Comparison of ENCODE assay signal across 16 cellular contexts in genomic region chr10:5043716-5044115, GRCh38. TPM values are rescaled to one million over a fixed set of nuclear protein-coding genes. Genes with fewer than 3 reads are reported as not detected.
DNase-seq lines count a peak whose midpoint lies in the region; ATAC-seq, FAIRE-seq and TF ChIP-seq lines count a peak whose summit lies in the region.
"Had no signal": no experiment of that assay in that cellular context is flagged by ENCODE, and none has a peak within 500 bp of the region (broad histone marks: within the 10 kb centered on the region; RNA-seq: fewer than 3 reads in every experiment).

No MANE protein-coding gene starts in this region.

- H3K36me3 Mint-ChIP-seq in chondrocyte (ENCODE audit: low read depth): no peaks in the 10 kb centered on the region
- no peaks in the 10 kb centered on the region for H3K36me3 Mint-ChIP-seq in T-helper 2 cell treated with Interferon-gamma antibody and Interleukin-4, amounts not matched to agents 5 μg/mL and 100 μg/mL, for 36 hours (ENCODE audit: low read depth)
- H3K36me3 Mint-ChIP-seq: WTC11 had no signal

- H3K27ac ChIP-seq in A549: peak overlapping the region; percentile 27 to 52; a peak in 4 of 6 replicates
- H3K27ac ChIP-seq: HL-60 had no signal

- H3K4me2 ChIP-seq in A549: no peak overlapping the region

- H3K27ac Mint-ChIP-seq in chondrocyte (ENCODE audit: unreplicated experiment): no peak overlapping the region
- no peak overlapping the region for H3K27ac Mint-ChIP-seq in T-helper 2 cell treated with Interferon-gamma antibody and Interleukin-4, amounts not matched to agents 5 μg/mL and 100 μg/mL, for 36 hours
- H3K27ac Mint-ChIP-seq: nephron, WTC11 had no signal

- POLR2A ChIA-PET in A549 (lab: Yijun Ruan, JAX): no interaction called here

- H3K27me3 Mint-ChIP-seq in chondrocyte (ENCODE audit: low read depth): peaks cover 3% of the 10 kb centered on the region
- H3K27me3 Mint-ChIP-seq in T-helper 2 cell treated with Interferon-gamma antibody and Interleukin-4, amounts not matched to agents 5 μg/mL and 100 μg/mL, for 36 hours (ENCODE audit: low read depth): no peaks in the 10 kb centered on the region

- TF ChIP-seq CTCF in A549 (IDR thresholded peaks at IDR 0.05) (no peak), chondrocyte (IDR thresholded peaks at IDR 0.05) (no peak), GM13977 (IDR thresholded peaks at IDR 0.05; ENCODE audit: extremely low read depth, insufficient read depth, missing control alignments) (no peak)

- no peak for DNase-seq in A549 (ENCODE audit: low read depth in 1 of 2, low spot score in 1 of 2)
- peak; percentile 62 for DNase-seq in NCI-H128 (lab: John Stamatoyannopoulos, UW; ENCODE audit: unreplicated experiment)
- DNase-seq in NCI-H748 treated with DMSO at 0.1 percent for 48 hours (lab: John Stamatoyannopoulos, UW): peak; percentile 76
- peak; percentile 84 to 86 for DNase-seq in left colon
- no peak for DNase-seq in chondrocyte (ENCODE audit: low spot score)
- no peak for DNase-seq in GM13977 (ENCODE audit: low spot score)
- DNase-seq in T-helper 2 cell treated with Interferon-gamma antibody and Interleukin-4, amounts not matched to agents 5 μg/mL and 100 μg/mL, for 36 hours (ENCODE audit: low spot score): no peak
- no peak for DNase-seq in CD1c-positive myeloid dendritic cell (ENCODE audit: extremely low spot score)
- DNase-seq: activated CD8-positive, alpha-beta memory T cell treated with anti-CD3 and anti-CD28 coated beads, Interleukin-2, amount 50 U/mL, for 4 hours; DND-41; glutamatergic neuron; MG63 had no signal

- ATAC-seq in A549 (no peak), left colon (peak; percentile 92)
- ATAC-seq: GM12878, WTC11 had no signal

- H3K4me3 ChIP-seq in A549: no peak overlapping the region
- H3K4me3 ChIP-seq: GM12878, MG63 had no signal

- in situ Hi-C loops in GM13977 (cut with MboI; ENCODE audit: low pct_unique_long_range_greater_than_20kb, low sequenced_read_pairs, unreplicated experiment): no loop called here

- peaks cover 56% of the 10 kb centered on the region for H3K9me3 ChIP-seq in A549

- no peak for TF ChIP-seq RAD21 in A549 (conservative IDR thresholded peaks at IDR 0.05 in 1 of 2, IDR thresholded peaks at IDR 0.05 in 1 of 2)

- 94% methylated on average over 1 of the region's 1 CpG for WGBS in A549 (ENCODE audit: missing lambda C conversion rate)

- H3K9me3 Mint-ChIP-seq in chondrocyte (ENCODE audit: low read depth): no peaks in the 10 kb centered on the region
- H3K9me3 Mint-ChIP-seq in T-helper 2 cell treated with Interferon-gamma antibody and Interleukin-4, amounts not matched to agents 5 μg/mL and 100 μg/mL, for 36 hours: no peaks in the 10 kb centered on the region

- CTCF ChIA-PET in A549 (lab: Yijun Ruan, JAX): interaction anchor here (1.4 kb wide), 1 partner anchor 17 kb away, joined by 4 read pairs; no protein-coding TSS in a partner anchor

- intact Hi-C loops in left colon (cut with DNase I, micrococcal nuclease): no loop called here

- TF ChIP-seq POLR2A in A549 (IDR thresholded peaks at IDR 0.05; ENCODE audit: low read length): no peak

- no peak overlapping the region for H3K4me3 Mint-ChIP-seq in chondrocyte (ENCODE audit: unreplicated experiment)
- no peak overlapping the region for H3K4me3 Mint-ChIP-seq in T-helper 2 cell treated with Interferon-gamma antibody and Interleukin-4, amounts not matched to agents 5 μg/mL and 100 μg/mL, for 36 hours
- H3K4me3 Mint-ChIP-seq: nephron, WTC11 had no signal

- FAIRE-seq in A549 (lab: Jason Lieb, UNC): no peak
- FAIRE-seq: GM12878 had no signal

- no peak for TF ChIP-seq EP300 in A549 (IDR thresholded peaks at IDR 0.05)

- no peaks in the 10 kb centered on the region for H3K4me1 Mint-ChIP-seq in chondrocyte (ENCODE audit: low read depth)
- H3K4me1 Mint-ChIP-seq in T-helper 2 cell treated with Interferon-gamma antibody and Interleukin-4, amounts not matched to agents 5 μg/mL and 100 μg/mL, for 36 hours (ENCODE audit: low read depth): no peaks in the 10 kb centered on the region
- H3K4me1 Mint-ChIP-seq: nephron had no signal

- H3K4me1 ChIP-seq in A549: peaks cover 19% of the 10 kb centered on the region

TF ChIP-seq in A549, 52 proteins besides CTCF, POLR2A, EP300 and RAD21:
- TF ChIP-seq JUNB (IDR thresholded peaks at IDR 0.05): no peak
- TF ChIP-seq PHF8 (IDR thresholded peaks at IDR 0.05; ENCODE audit: borderline replicate concordance, low read depth): no peak
- TF ChIP-seq, protein P1, sequence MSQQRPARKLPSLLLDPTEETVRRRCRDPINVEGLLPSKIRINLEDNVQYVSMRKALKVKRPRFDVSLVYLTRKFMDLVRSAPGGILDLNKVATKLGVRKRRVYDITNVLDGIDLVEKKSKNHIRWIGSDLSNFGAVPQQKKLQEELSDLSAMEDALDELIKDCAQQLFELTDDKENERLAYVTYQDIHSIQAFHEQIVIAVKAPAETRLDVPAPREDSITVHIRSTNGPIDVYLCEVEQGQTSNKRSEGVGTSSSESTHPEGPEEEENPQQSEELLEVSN (IDR thresholded peaks at IDR 0.05; ENCODE audit: borderline replicate concordance, low read depth): no peak

RNA-seq across cellular contexts. Expression of gene AKR1C2, which starts 40.1 kb away (rescaled TPM):
- polyA plus RNA-seq in A549 (2011; rRNA removed) (6,607 and 6,805 TPM in 2 replicates), A549 (2017; fragmentation: RNase III; extraction: RNeasy Plus Mini Kit Qiagen cat#74134 plus additional on column Dnase treatment) (5,292 to 5,660 TPM (median 5,410 TPM) in 3 replicates)
- polyA plus RNA-seq in A549 (2012; cell fraction: cytosol; rRNA removed): 2,138 and 2,314 TPM in 2 replicates
- polyA plus RNA-seq in A549 (2012; cell fraction: nucleus; rRNA removed): 1,646 and 2,223 TPM in 2 replicates
- 1,944 and 2,314 TPM in 2 replicates for polyA minus RNA-seq in A549 (2011; rRNA and poly(A)+ RNA removed)
- total RNA-seq in left colon (10 to 100 TPM; 18.8 to 65.4 TPM), chondrocyte (0.22 to 0.44 TPM (median 0.26 TPM) in 3 replicates)

RNA-seq across cellular contexts. Expression of gene AKR1C3, which starts 50.5 kb away (rescaled TPM):
- polyA plus RNA-seq in A549 (2011; rRNA removed): 3,820 and 4,867 TPM in 2 replicates
- 1,990 and 2,211 TPM in 2 replicates for polyA plus RNA-seq in A549 (2012; cell fraction: cytosol; rRNA removed)
- polyA plus RNA-seq in A549 (2012; cell fraction: nucleus; rRNA removed): 1,508 and 2,046 TPM in 2 replicates
- 1,744 to 2,157 TPM (median 1,998 TPM) in 3 replicates for polyA plus RNA-seq in A549 (2017; fragmentation: RNase III; extraction: RNeasy Plus Mini Kit Qiagen cat#74134 plus additional on column Dnase treatment)
- 1,379 and 1,525 TPM in 2 replicates for polyA minus RNA-seq in A549 (2011; rRNA and poly(A)+ RNA removed)
- total RNA-seq in left colon: 100 to 1,000 TPM; 173 to 682 TPM
- total RNA-seq in chondrocyte: 0.46 to 0.54 TPM (median 0.50 TPM) in 3 replicates

Comparison
In these comparisons a context has a peak if more than half of its experiments do, and no peak if none do; other contexts are left out.
1. DNase-seq: peak in NCI-H128 (single experiment), NCI-H748 treated with DMSO at 0.1 percent for 48 hours (single experiment) and left colon (2 of 2); none in A549 (0 of 2), chondrocyte (single experiment), GM13977 (single experiment), T-helper 2 cell treated with Interferon-gamma antibody and Interleukin-4, amounts not matched to agents 5 μg/mL and 100 μg/mL, for 36 hours (single experiment) and CD1c-positive myeloid dendritic cell (single experiment).
2. RNA of gene AKR1C2, which starts 40.1 kb away (total RNA-seq): 18.8 to 65.4 TPM in left colon; 0.22 to 0.44 TPM in chondrocyte; every median in the first group is over 10 times any median in the second.
3. RNA of gene AKR1C3, which starts 50.5 kb away (total RNA-seq): 173 to 682 TPM in left colon; 0.46 to 0.54 TPM in chondrocyte; every median in the first group is over 100 times any median in the second.